26 cellular contexts compared by ENCODE assay signal in genomic region chr7:101940151-101940550, GRCh38.
A peak's percentile ranks its signal among the peaks of the same experiment; 100 is the strongest.
DNase-seq lines count a peak whose midpoint lies in the region; ATAC-seq and TF ChIP-seq lines count a peak whose summit lies in the region.
"Had no signal": no experiment of that assay in that cellular context is flagged by ENCODE, and none has a peak within 500 bp of the region (broad histone marks: within the 10 kb centered on the region; RNA-seq: fewer than 3 reads in every experiment).

No MANE protein-coding gene starts in this region.

- 76% methylated on average over 10 of the region's 10 CpGs for WGBS in esophagus muscularis mucosa
- WGBS in thymus, result 97% methylated on average over 10 of the region's 10 CpGs

- ATAC-seq in HG02759 (IDR thresholded peaks at IDR 0.05; ENCODE audit: unreplicated experiment), result no peak
- ATAC-seq in HG02970 (IDR thresholded peaks at IDR 0.05; ENCODE audit: low FRiP score, unreplicated experiment), result no peak
- ATAC-seq: activated CD4-positive, alpha-beta T cell treated with anti-CD3 and anti-CD28 coated beads for 36 hours; activated CD8-positive, alpha-beta T cell treated with anti-CD3 and anti-CD28 coated beads for 36 hours; natural killer cell treated with Interleukin-12 subunit alpha and Interleukin-12 subunit beta and Interleukin-15 and Interleukin-18, amount 100 ng/mL, for 72 hours had no signal

- no peaks in the 10 kb centered on the region for H3K9me3 Mint-ChIP-seq in activated T-helper 1 cell treated with anti-CD3 and anti-CD28 coated beads, Interleukin-12 subunit alpha, Interleukin-12 subunit beta, Interleukin-2, Interleukin-4 antibody, amounts not matched to agents 30 ng/mL and 10 ng/mL and 1 ng/mL, durations not matched to agents 14 hours and 24 hours and 36 hours
- H3K9me3 Mint-ChIP-seq: activated CD8-positive, alpha-beta T cell treated with anti-CD3 and anti-CD28 coated beads for 36 hours; activated naive CD4-positive, alpha-beta T cell treated with anti-CD3 and anti-CD28 coated beads, Interleukin-2, amount 10 ng/mL, durations not matched to agents 7 days and 5 days; CD4-positive, CD25-positive, alpha-beta regulatory T cell; HFFc6; natural killer cell treated with Interleukin-12 subunit alpha and Interleukin-12 subunit beta and Interleukin-15 and Interleukin-18, amount 100 ng/mL, for 72 hours had no signal

- peaks cover 46% of the 10 kb centered on the region for H3K79me2 ChIP-seq in OCI-LY1 (ENCODE audit: insufficient read depth, low read length)

- peaks cover 23% of the 10 kb centered on the region; the same call in 1 of the 2 replicates for H3F3A ChIP-seq in OCI-LY1 (ENCODE audit: insufficient read depth, low read length)

- no peak overlapping the region for H2AFZ ChIP-seq in OCI-LY1 (ENCODE audit: low read length)
- H2AFZ ChIP-seq: GM23248 had no signal

- intact Hi-C loops in esophagus muscularis mucosa (cut with DNase I), result no loop called here
- intact Hi-C loops in activated T-helper 1 cell treated with anti-CD3 and anti-CD28 coated beads, Interleukin-12 subunit alpha, Interleukin-12 subunit beta, Interleukin-2, Interleukin-4 antibody, amounts not matched to agents 30 ng/mL and 10 ng/mL and 1 ng/mL, durations not matched to agents 14 hours and 24 hours and 36 hours (cut with micrococcal nuclease), result no loop called here

- H3K27ac Mint-ChIP-seq in activated T-helper 1 cell treated with anti-CD3 and anti-CD28 coated beads, Interleukin-12 subunit alpha, Interleukin-12 subunit beta, Interleukin-2, Interleukin-4 antibody, amounts not matched to agents 30 ng/mL and 10 ng/mL and 1 ng/mL, durations not matched to agents 14 hours and 24 hours and 36 hours, result no peak overlapping the region
- H3K27ac Mint-ChIP-seq: activated CD4-positive, alpha-beta T cell treated with anti-CD3 and anti-CD28 coated beads for 36 hours; activated CD8-positive, alpha-beta T cell treated with anti-CD3 and anti-CD28 coated beads for 36 hours; activated naive CD4-positive, alpha-beta T cell treated with anti-CD3 and anti-CD28 coated beads, Interleukin-2, amount 10 ng/mL, durations not matched to agents 7 days and 5 days; CD4-positive, CD25-positive, alpha-beta regulatory T cell; HFFc6; natural killer cell treated with Interleukin-12 subunit alpha and Interleukin-12 subunit beta and Interleukin-15 and Interleukin-18, amount 100 ng/mL, for 72 hours had no signal

- peak overlapping the region; percentile 54; the same call in 1 of the 2 replicates for H3K9ac ChIP-seq in OCI-LY1 (ENCODE audit: low read length)
- H3K9ac ChIP-seq: GM23248 had no signal

- H3K9me2 ChIP-seq in OCI-LY1 (ENCODE audit: low read depth, low read length), result no peaks in the 10 kb centered on the region

- peak overlapping the region; percentile 64 for H3K4me2 ChIP-seq in OCI-LY1 (ENCODE audit: low read length)

- H3K27me3 ChIP-seq in OCI-LY1 (ENCODE audit: insufficient read depth, low read length) (no peaks in the 10 kb centered on the region), esophagus muscularis mucosa (no peaks in the 10 kb centered on the region), thymus (ENCODE audit: control insufficient read depth, insufficient read depth) (no peaks in the 10 kb centered on the region)
- H3K27me3 ChIP-seq: adrenal gland, dorsolateral prefrontal cortex had no signal

- H3K4me1 Mint-ChIP-seq in activated T-helper 1 cell treated with anti-CD3 and anti-CD28 coated beads, Interleukin-12 subunit alpha, Interleukin-12 subunit beta, Interleukin-2, Interleukin-4 antibody, amounts not matched to agents 30 ng/mL and 10 ng/mL and 1 ng/mL, durations not matched to agents 14 hours and 24 hours and 36 hours (ENCODE audit: low read depth), result peaks cover 9% of the 10 kb centered on the region
- H3K4me1 Mint-ChIP-seq: activated naive CD4-positive, alpha-beta T cell treated with anti-CD3 and anti-CD28 coated beads, Interleukin-2, amount 10 ng/mL, durations not matched to agents 7 days and 5 days had no signal

- H3K36me3 ChIP-seq in OCI-LY1 (ENCODE audit: insufficient read depth, low read length), result peaks cover 28% of the 10 kb centered on the region
- no peaks in the 10 kb centered on the region for H3K36me3 ChIP-seq in esophagus muscularis mucosa
- peaks cover 7% of the 10 kb centered on the region for H3K36me3 ChIP-seq in thymus (ENCODE audit: control insufficient read depth, insufficient read depth)
- H3K36me3 ChIP-seq: adrenal gland had no signal

- H3K36me3 Mint-ChIP-seq in activated T-helper 1 cell treated with anti-CD3 and anti-CD28 coated beads, Interleukin-12 subunit alpha, Interleukin-12 subunit beta, Interleukin-2, Interleukin-4 antibody, amounts not matched to agents 30 ng/mL and 10 ng/mL and 1 ng/mL, durations not matched to agents 14 hours and 24 hours and 36 hours (ENCODE audit: low read depth), result no peaks in the 10 kb centered on the region
- H3K36me3 Mint-ChIP-seq: activated naive CD4-positive, alpha-beta T cell treated with anti-CD3 and anti-CD28 coated beads, Interleukin-2, amount 10 ng/mL, durations not matched to agents 7 days and 5 days; CD4-positive, CD25-positive, alpha-beta regulatory T cell; natural killer cell treated with Interleukin-12 subunit alpha and Interleukin-12 subunit beta and Interleukin-15 and Interleukin-18, amount 100 ng/mL, for 72 hours had no signal

- H4K20me1 ChIP-seq in OCI-LY1 (ENCODE audit: insufficient read depth, low read length), result no peaks in the 10 kb centered on the region; the same call in 1 of the 2 replicates

- H3K27ac ChIP-seq in C4-2B (peak overlapping the region; percentile 77), OCI-LY1 (ENCODE audit: low read depth, low read length, poor library complexity, severe bottlenecking) (peak overlapping the region; percentile 85), esophagus muscularis mucosa (replicated peaks in 1 of 4) (peak overlapping the region; percentile 82 to 92 (median 90)), thymus (ENCODE audit: low read depth) (peak overlapping the region; percentile 15)
- H3K27ac ChIP-seq: adrenal gland, GM23248 had no signal

- no peak for TF ChIP-seq EP300 in esophagus muscularis mucosa (IDR thresholded peaks at IDR 0.05)

- H3K4me3 Mint-ChIP-seq in activated T-helper 1 cell treated with anti-CD3 and anti-CD28 coated beads, Interleukin-12 subunit alpha, Interleukin-12 subunit beta, Interleukin-2, Interleukin-4 antibody, amounts not matched to agents 30 ng/mL and 10 ng/mL and 1 ng/mL, durations not matched to agents 14 hours and 24 hours and 36 hours, result no peak overlapping the region
- H3K4me3 Mint-ChIP-seq: activated CD4-positive, alpha-beta T cell treated with anti-CD3 and anti-CD28 coated beads for 36 hours; activated CD8-positive, alpha-beta T cell treated with anti-CD3 and anti-CD28 coated beads for 36 hours; activated naive CD4-positive, alpha-beta T cell treated with anti-CD3 and anti-CD28 coated beads, Interleukin-2, amount 10 ng/mL, durations not matched to agents 7 days and 5 days; CD4-positive, CD25-positive, alpha-beta regulatory T cell; HFFc6; natural killer cell treated with Interleukin-12 subunit alpha and Interleukin-12 subunit beta and Interleukin-15 and Interleukin-18, amount 100 ng/mL, for 72 hours had no signal

- H3K4me1 ChIP-seq in OCI-LY1 (ENCODE audit: insufficient read depth, low read length, severe bottlenecking) (peaks cover 82% of the 10 kb centered on the region), esophagus muscularis mucosa (peaks cover 75 to 89% (median 86%) of the 10 kb centered on the region in 4 donors), thymus (ENCODE audit: control insufficient read depth, insufficient read depth, low read length) (peaks cover 16% of the 10 kb centered on the region)

- H3K27me3 Mint-ChIP-seq in activated T-helper 1 cell treated with anti-CD3 and anti-CD28 coated beads, Interleukin-12 subunit alpha, Interleukin-12 subunit beta, Interleukin-2, Interleukin-4 antibody, amounts not matched to agents 30 ng/mL and 10 ng/mL and 1 ng/mL, durations not matched to agents 14 hours and 24 hours and 36 hours (ENCODE audit: insufficient read depth), result no peaks in the 10 kb centered on the region
- H3K27me3 Mint-ChIP-seq: activated CD4-positive, alpha-beta T cell treated with anti-CD3 and anti-CD28 coated beads for 36 hours; activated CD8-positive, alpha-beta T cell treated with anti-CD3 and anti-CD28 coated beads for 36 hours; activated naive CD4-positive, alpha-beta T cell treated with anti-CD3 and anti-CD28 coated beads, Interleukin-2, amount 10 ng/mL, durations not matched to agents 7 days and 5 days; brain; CD4-positive, CD25-positive, alpha-beta regulatory T cell; natural killer cell treated with Interleukin-12 subunit alpha and Interleukin-12 subunit beta and Interleukin-15 and Interleukin-18, amount 100 ng/mL, for 72 hours had no signal

- H3K4me3 ChIP-seq in OCI-LY1 (ENCODE audit: low read depth, low read length, poor library complexity, severe bottlenecking) (no peak overlapping the region), esophagus muscularis mucosa (no peak overlapping the region), thymus (ENCODE audit: low read length) (no peak overlapping the region)
- H3K4me3 ChIP-seq: adrenal gland, dorsolateral prefrontal cortex, GM23248 had no signal

- TF ChIP-seq CTCF in C4-2B (conservative IDR thresholded peaks at IDR 0.05) (no peak), OCI-LY1 (IDR thresholded peaks at IDR 0.05; ENCODE audit: low read length) (no peak), esophagus muscularis mucosa (IDR thresholded peaks at IDR 0.05) (no peak)

- DNase-seq in esophagus muscularis mucosa (ENCODE audit: extremely low spot score), result no peak
- DNase-seq in activated T-helper 1 cell treated with anti-CD3 and anti-CD28 coated beads, Interleukin-12 subunit alpha, Interleukin-12 subunit beta, Interleukin-2, Interleukin-4 antibody, amounts not matched to agents 30 ng/mL and 10 ng/mL and 1 ng/mL, durations not matched to agents 14 hours and 24 hours and 36 hours (ENCODE audit: low spot score), result no peak
- DNase-seq: activated CD4-positive, alpha-beta T cell treated with anti-CD3 and anti-CD28 coated beads for 36 hours; activated CD8-positive, alpha-beta memory T cell treated with anti-CD3 and anti-CD28 coated beads, Interleukin-2, amount 50 U/mL, for 48 hours; activated CD8-positive, alpha-beta T cell treated with anti-CD3 and anti-CD28 coated beads for 36 hours; activated naive CD4-positive, alpha-beta T cell treated with anti-CD3 and anti-CD28 coated beads, Interleukin-2, amount 10 ng/mL, durations not matched to agents 7 days and 5 days; adrenal gland; Calu3; CD4-positive, CD25-positive, alpha-beta regulatory T cell; foreskin melanocyte; GF-D8; GM23248; HFFc6; hippocampal formation; mammary epithelial cell; small intestine; stimulated activated naive CD4-positive, alpha-beta T cell; T-helper 2 cell had no signal

- H3K9me3 ChIP-seq in OCI-LY1 (ENCODE audit: low read length), result no peaks in the 10 kb centered on the region
- H3K9me3 ChIP-seq in esophagus muscularis mucosa, result no peaks in the 10 kb centered on the region
- no peaks in the 10 kb centered on the region for H3K9me3 ChIP-seq in thymus (ENCODE audit: control insufficient read depth)
- H3K9me3 ChIP-seq: adrenal gland had no signal

- no peak for TF ChIP-seq POLR2A in esophagus muscularis mucosa (IDR thresholded peaks at IDR 0.05; ENCODE audit: low read depth)

Comparison
In these comparisons a context has a peak if more than half of its experiments do, and no peak if none do; other contexts are left out.
1. H3K27ac ChIP-seq: peak in every context shown above with its lines; median percentile 90 in esophagus muscularis mucosa; 85 in OCI-LY1; 77 in C4-2B; 15 in thymus.